16 cellular contexts compared by ENCODE assay signal in genomic region chrX:136646602-136647239, GRCh38. TPM values are rescaled to one million over a fixed set of nuclear protein-coding genes. Genes with fewer than 3 reads are reported as not detected.
A peak's percentile ranks its signal among the peaks of the same experiment; 100 is the strongest.
DNase-seq lines count a peak whose midpoint lies in the region; ATAC-seq and TF ChIP-seq lines count a peak whose summit lies in the region.
"Had no signal": no experiment of that assay in that cellular context is flagged by ENCODE, and none has a peak within 500 bp of the region (broad histone marks: within the 10 kb centered on the region; RNA-seq: fewer than 3 reads in every experiment).

No MANE protein-coding gene starts in this region.

- no peak for TF ChIP-seq CTCF in GM13976 (IDR thresholded peaks at IDR 0.05; ENCODE audit: borderline replicate concordance, control extremely low read depth, extremely low read depth, insufficient read depth, missing control alignments)
- no peak for TF ChIP-seq CTCF in chondrocyte (IDR thresholded peaks at IDR 0.05)

- peak overlapping the region; percentile 91 for H3K27ac Mint-ChIP-seq in activated naive CD4-positive, alpha-beta T cell treated with anti-CD3 and anti-CD28 coated beads, Interleukin-2, amount 10 ng/mL, durations not matched to agents 7 days and 5 days
- H3K27ac Mint-ChIP-seq in chondrocyte (ENCODE audit: unreplicated experiment), result no peak overlapping the region
- H3K27ac Mint-ChIP-seq: B cell, H9 had no signal

- CTCF ChIA-PET in activated naive CD4-positive, alpha-beta T cell treated with anti-CD3 and anti-CD28 coated beads, Interleukin-2, amount 10 ng/mL, durations not matched to agents 7 days and 5 days (lab: Charles Lee), result interaction anchor here (1.0 to 2.0 kb wide), 3 partner anchors 11 to 37 kb away, joined by 5 to 6 read pairs (median 5); no protein-coding TSS in a partner anchor

- H3K36me3 Mint-ChIP-seq in activated naive CD4-positive, alpha-beta T cell treated with anti-CD3 and anti-CD28 coated beads, Interleukin-2, amount 10 ng/mL, durations not matched to agents 7 days and 5 days, result peaks cover 32% of the 10 kb centered on the region
- H3K36me3 Mint-ChIP-seq in chondrocyte (ENCODE audit: low read depth), result no peaks in the 10 kb centered on the region

- no peaks in the 10 kb centered on the region for H3K27me3 Mint-ChIP-seq in activated naive CD4-positive, alpha-beta T cell treated with anti-CD3 and anti-CD28 coated beads, Interleukin-2, amount 10 ng/mL, durations not matched to agents 7 days and 5 days
- H3K27me3 Mint-ChIP-seq in chondrocyte (ENCODE audit: low read depth), result peaks cover 5% of the 10 kb centered on the region
- H3K27me3 Mint-ChIP-seq: B cell had no signal

- in situ Hi-C loops in GM13976 (cut with MboI; ENCODE audit: low sequenced_read_pairs, unreplicated experiment), result no loop called here

- H3K4me1 Mint-ChIP-seq in activated naive CD4-positive, alpha-beta T cell treated with anti-CD3 and anti-CD28 coated beads, Interleukin-2, amount 10 ng/mL, durations not matched to agents 7 days and 5 days, result peaks cover 57% of the 10 kb centered on the region
- no peaks in the 10 kb centered on the region for H3K4me1 Mint-ChIP-seq in chondrocyte (ENCODE audit: low read depth)

- ATAC-seq in GM18867 (IDR thresholded peaks at IDR 0.05; ENCODE audit: unreplicated experiment), result peak; percentile 67
- ATAC-seq in HG03520 (IDR thresholded peaks at IDR 0.05; ENCODE audit: unreplicated experiment), result no peak
- ATAC-seq: esophagus mucosa, heart left ventricle had no signal

- peak in 4 of 5 donors; percentile 29 to 73 (median 41) for DNase-seq in T-helper 1 cell
- peak; percentile 64 for DNase-seq in activated naive CD4-positive, alpha-beta T cell treated with anti-CD3 and anti-CD28 coated beads, Interleukin-2, amount 10 ng/mL, durations not matched to agents 7 days and 5 days
- DNase-seq in stimulated activated CD4-positive, alpha-beta T cell treated with anti-CD3 and anti-CD28 coated beads, Interleukin-4, amount 100 ng/mL, for 4 hours, result peak; percentile 33 to 76
- DNase-seq in NOMO-1 treated with dmso at 0.1 percent for 144 hours (lab: John Stamatoyannopoulos, UW; ENCODE audit: unreplicated experiment), result no peak
- DNase-seq in GM13976 (ENCODE audit: low spot score), result no peak
- DNase-seq in chondrocyte (ENCODE audit: low spot score), result no peak
- DNase-seq: H9, heart left ventricle, NCI-H2107, SHP77 treated with DMSO at 0.1 percent for 48 hours, stomach had no signal

- H3K4me3 Mint-ChIP-seq in activated naive CD4-positive, alpha-beta T cell treated with anti-CD3 and anti-CD28 coated beads, Interleukin-2, amount 10 ng/mL, durations not matched to agents 7 days and 5 days, result peak overlapping the region; percentile 95
- H3K4me3 Mint-ChIP-seq in chondrocyte (ENCODE audit: unreplicated experiment), result no peak overlapping the region
- H3K4me3 Mint-ChIP-seq: B cell, H9 had no signal

- no peaks in the 10 kb centered on the region for H3K9me3 Mint-ChIP-seq in activated naive CD4-positive, alpha-beta T cell treated with anti-CD3 and anti-CD28 coated beads, Interleukin-2, amount 10 ng/mL, durations not matched to agents 7 days and 5 days
- H3K9me3 Mint-ChIP-seq in chondrocyte (ENCODE audit: low read depth), result peaks cover 27% of the 10 kb centered on the region

RNA-seq across cellular contexts. Expression of gene CD40LG, which starts 1.2 kb away (rescaled TPM):
- not detected in 3 replicates for total RNA-seq in chondrocyte
- total RNA-seq: esophagus mucosa, H9, kidney epithelial cell had no signal

Comparison
In these comparisons a context has a peak if more than half of its experiments do, and no peak if none do; other contexts are left out.
1. DNase-seq: peak in T-helper 1 cell (4 of 5), activated naive CD4-positive, alpha-beta T cell treated with anti-CD3 and anti-CD28 coated beads, Interleukin-2, amount 10 ng/mL, durations not matched to agents 7 days and 5 days (single experiment) and stimulated activated CD4-positive, alpha-beta T cell treated with anti-CD3 and anti-CD28 coated beads, Interleukin-4, amount 100 ng/mL, for 4 hours (2 of 2); none in NOMO-1 treated with dmso at 0.1 percent for 144 hours (single experiment), GM13976 (single experiment) and chondrocyte (single experiment).